In genomic region chr11:88337342-88338222, GRCh38 we compare ENCODE assay signal across 8 cellular contexts. TPM values are rescaled to one million over a fixed set of nuclear protein-coding genes. Genes with fewer than 3 reads are reported as not detected.
A peak's percentile ranks its signal among the peaks of the same experiment; 100 is the strongest.
DNase-seq lines count a peak whose midpoint lies in the region; ATAC-seq and TF ChIP-seq lines count a peak whose summit lies in the region.

TSS of gene CTSC (minus strand) at chr11:88337736. CDS start at chr11:88337672, 64 bp downstream.

- in situ Hi-C loops in KBM-7 (cut with MboI; ENCODE audit: low pct_unique_long_range_greater_than_20kb, low sequenced_read_pairs): no loop called here

- H3K4me1 ChIP-seq in DND-41 (ENCODE audit: insufficient read depth, low read length): peaks cover 76% of the 10 kb centered on the region

- peaks cover 6% of the 10 kb centered on the region; the same call in 1 of the 2 replicates for H4K20me1 ChIP-seq in DND-41 (ENCODE audit: insufficient read depth, low read length)

- peak within 1 kb of the TSS; percentile 77 for H2AFZ ChIP-seq in DND-41 (ENCODE audit: low read depth, low read length)

- H3K9ac ChIP-seq in DND-41 (ENCODE audit: low read depth, low read length): peak within 1 kb of the TSS; percentile 81

- peak within 1 kb of the TSS; percentile 75 for H3K4me2 ChIP-seq in DND-41 (ENCODE audit: insufficient read depth, low read length)

- H3K9me3 ChIP-seq in DND-41 (ENCODE audit: insufficient read depth, low read length, severe bottlenecking): no peaks in the 10 kb centered on the region

- no peaks in the 10 kb centered on the region for H3K27me3 Mint-ChIP-seq in activated T-helper 1 cell treated with anti-CD3 and anti-CD28 coated beads, Interleukin-12 subunit alpha, Interleukin-12 subunit beta, Interleukin-2, Interleukin-4 antibody, amounts not matched to agents 30 ng/mL and 10 ng/mL and 1 ng/mL, durations not matched to agents 14 hours and 24 hours and 36 hours (ENCODE audit: insufficient read depth)
- H3K27me3 Mint-ChIP-seq in nephron (ENCODE audit: low read depth): no peaks in the 10 kb centered on the region

- H3K9me3 Mint-ChIP-seq in activated T-helper 1 cell treated with anti-CD3 and anti-CD28 coated beads, Interleukin-12 subunit alpha, Interleukin-12 subunit beta, Interleukin-2, Interleukin-4 antibody, amounts not matched to agents 30 ng/mL and 10 ng/mL and 1 ng/mL, durations not matched to agents 14 hours and 24 hours and 36 hours: no peaks in the 10 kb centered on the region
- no peaks in the 10 kb centered on the region for H3K9me3 Mint-ChIP-seq in nephron

- intact Hi-C loops in activated T-helper 1 cell treated with anti-CD3 and anti-CD28 coated beads, Interleukin-12 subunit alpha, Interleukin-12 subunit beta, Interleukin-2, Interleukin-4 antibody, amounts not matched to agents 30 ng/mL and 10 ng/mL and 1 ng/mL, durations not matched to agents 14 hours and 24 hours and 36 hours (cut with micrococcal nuclease): loop anchor here (1.0 to 5.0 kb wide), 10 partner anchors 8 to 1885 kb away; partner anchors contain the start of gene CHORDC1

- H3K36me3 ChIP-seq in DND-41 (ENCODE audit: insufficient read depth, low read length): peaks cover 31% of the 10 kb centered on the region

- DNase-seq in DND-41 (peak; percentile 97), KBM-7 (peak; percentile 96), RPMI7951 (ENCODE audit: low read depth) (peak; percentile 90), fibroblast of peridontal ligament (ENCODE audit: extremely low read depth) (peak; percentile 78)
- DNase-seq in activated T-helper 1 cell treated with anti-CD3 and anti-CD28 coated beads, Interleukin-12 subunit alpha, Interleukin-12 subunit beta, Interleukin-2, Interleukin-4 antibody, amounts not matched to agents 30 ng/mL and 10 ng/mL and 1 ng/mL, durations not matched to agents 14 hours and 24 hours and 36 hours (ENCODE audit: low spot score): peak; percentile 91
- peak; percentile 97 for DNase-seq in stimulated activated naive CD8-positive, alpha-beta T cell treated with anti-CD3 and anti-CD28 coated beads, Interleukin-15, Interleukin-2, amounts not matched to agents 100 U/mL and 50 U/mL, for 24 hours

- H3K4me3 ChIP-seq in DND-41 (ENCODE audit: low read depth in 1 of 2, low read length in 2 of 2): peak within 1 kb of the TSS; percentile 73 to 81

- H3K27ac ChIP-seq in DND-41 (ENCODE audit: low read length): peak within 1 kb of the TSS; percentile 94

- peak within 1 kb of the TSS; percentile 90 for H3K4me3 Mint-ChIP-seq in activated T-helper 1 cell treated with anti-CD3 and anti-CD28 coated beads, Interleukin-12 subunit alpha, Interleukin-12 subunit beta, Interleukin-2, Interleukin-4 antibody, amounts not matched to agents 30 ng/mL and 10 ng/mL and 1 ng/mL, durations not matched to agents 14 hours and 24 hours and 36 hours
- peak within 1 kb of the TSS; percentile 96 to 100 (median 99) for H3K4me3 Mint-ChIP-seq in nephron

- H3K4me1 Mint-ChIP-seq in activated T-helper 1 cell treated with anti-CD3 and anti-CD28 coated beads, Interleukin-12 subunit alpha, Interleukin-12 subunit beta, Interleukin-2, Interleukin-4 antibody, amounts not matched to agents 30 ng/mL and 10 ng/mL and 1 ng/mL, durations not matched to agents 14 hours and 24 hours and 36 hours (ENCODE audit: low read depth): peaks cover 67% of the 10 kb centered on the region
- H3K4me1 Mint-ChIP-seq in nephron: peaks cover 23% of the 10 kb centered on the region

- ATAC-seq in DND-41 (ENCODE audit: insufficient read depth, low read depth): peak; percentile 77
- peak; percentile 93 for ATAC-seq in GM21723 (IDR thresholded peaks at IDR 0.05; ENCODE audit: unreplicated experiment)
- ATAC-seq in stimulated activated naive CD8-positive, alpha-beta T cell treated with anti-CD3 and anti-CD28 coated beads, Interleukin-15, Interleukin-2, amounts not matched to agents 100 U/mL and 50 U/mL, for 24 hours: peak; percentile 80

- peaks cover 60% of the 10 kb centered on the region for H3K79me2 ChIP-seq in DND-41 (ENCODE audit: insufficient read depth, low read length)

- peak; percentile 14 for TF ChIP-seq CTCF in DND-41 (IDR thresholded peaks at IDR 0.05; ENCODE audit: borderline replicate concordance, extremely low read depth, low read length, poor library complexity, severe bottlenecking)
- TF ChIP-seq CTCF in nephron (IDR thresholded peaks at IDR 0.05; ENCODE audit: unreplicated experiment in 3 of 3): no peak

- H3K36me3 Mint-ChIP-seq in activated T-helper 1 cell treated with anti-CD3 and anti-CD28 coated beads, Interleukin-12 subunit alpha, Interleukin-12 subunit beta, Interleukin-2, Interleukin-4 antibody, amounts not matched to agents 30 ng/mL and 10 ng/mL and 1 ng/mL, durations not matched to agents 14 hours and 24 hours and 36 hours (ENCODE audit: low read depth): peaks cover 27% of the 10 kb centered on the region
- H3K36me3 Mint-ChIP-seq in nephron (ENCODE audit: low read depth): peaks cover 27% of the 10 kb centered on the region

- H3K27me3 ChIP-seq in DND-41 (ENCODE audit: insufficient read depth, low read length, poor library complexity): no peaks in the 10 kb centered on the region

- H3K27ac Mint-ChIP-seq in activated T-helper 1 cell treated with anti-CD3 and anti-CD28 coated beads, Interleukin-12 subunit alpha, Interleukin-12 subunit beta, Interleukin-2, Interleukin-4 antibody, amounts not matched to agents 30 ng/mL and 10 ng/mL and 1 ng/mL, durations not matched to agents 14 hours and 24 hours and 36 hours: peak within 1 kb of the TSS; percentile 94
- peak within 1 kb of the TSS; percentile 87 to 96 (median 92) for H3K27ac Mint-ChIP-seq in nephron

RNA-seq across cellular contexts. Expression of gene CTSC, which starts in this region (rescaled TPM):
- total RNA-seq in RPMI7951 (2014; rRNA removed; shearing (Covaris generic)): 157 and 164 TPM in 2 replicates
- total RNA-seq in activated T-helper 1 cell treated with anti-CD3 and anti-CD28 coated beads, Interleukin-12 subunit alpha, Interleukin-12 subunit beta, Interleukin-2, Interleukin-4 antibody, amounts not matched to agents 30 ng/mL and 10 ng/mL and 1 ng/mL, durations not matched to agents 14 hours and 24 hours and 36 hours: 99.4 and 99.6 TPM in 2 replicates

Comparison
In these comparisons a context has a peak if more than half of its experiments do, and no peak if none do; other contexts are left out.
1. Peak in every context shown above with its lines: DNase-seq, ATAC-seq, H3K4me3 ChIP-seq and H3K27ac ChIP-seq.